ENCODE assay signal across 15 cellular contexts in genomic region chr1:220788900-220789299, GRCh38. TPM values are rescaled to one million over a fixed set of nuclear protein-coding genes. Genes with fewer than 3 reads are reported as not detected.
"Had no signal": no experiment of that assay in that cellular context is flagged by ENCODE, and none has a peak within 500 bp of the region (broad histone marks: within the 10 kb centered on the region; RNA-seq: fewer than 3 reads in every experiment).

No MANE protein-coding gene starts in this region.

- H3K27me3 ChIP-seq: body of pancreas, suprapubic skin had no signal

- H3K27ac ChIP-seq: body of pancreas, suprapubic skin had no signal

- H3K4me2 ChIP-seq: SK-N-SH had no signal

- H3K9me3 ChIP-seq: body of pancreas, mucosa of descending colon, prostate gland, SK-N-SH, suprapubic skin had no signal

- H3K4me3 Mint-ChIP-seq: activated naive CD4-positive, alpha-beta T cell treated with anti-CD3 and anti-CD28 coated beads, Interleukin-2, amount 50 U/mL, for 24 hours; dendritic cell treated with granulocyte-macrophage colony-stimulating factor and Interleukin-4, amounts not matched to agents 40 ng/mL and 50 ng/mL, for 4 days had no signal

- H3K4me1 Mint-ChIP-seq: activated naive CD4-positive, alpha-beta T cell treated with anti-CD3 and anti-CD28 coated beads, Interleukin-2, amount 50 U/mL, for 24 hours had no signal

- H3K4me3 ChIP-seq: body of pancreas, mucosa of descending colon, suprapubic skin had no signal

- H3K36me3 ChIP-seq: prostate gland, suprapubic skin had no signal

- H3K9me3 Mint-ChIP-seq: activated naive CD4-positive, alpha-beta T cell treated with anti-CD3 and anti-CD28 coated beads, Interleukin-2, amount 50 U/mL, for 24 hours; dendritic cell treated with granulocyte-macrophage colony-stimulating factor and Interleukin-4, amounts not matched to agents 40 ng/mL and 50 ng/mL, for 4 days; naive thymus-derived CD8-positive, alpha-beta T cell had no signal

- H3K36me3 Mint-ChIP-seq: activated naive CD4-positive, alpha-beta T cell treated with anti-CD3 and anti-CD28 coated beads, Interleukin-2, amount 50 U/mL, for 24 hours; naive thymus-derived CD8-positive, alpha-beta T cell had no signal

- DNase-seq: activated CD4-positive, alpha-beta T cell treated with anti-CD3 and anti-CD28 coated beads, Interleukin-2, amount 50 U/mL, for 1 hour; amniotic stem cell; body of pancreas; mucosa of descending colon; naive thymus-derived CD8-positive, alpha-beta T cell; occipital lobe; SK-N-SH; stimulated activated CD4-positive, alpha-beta T cell treated with anti-CD3 and anti-CD28 coated beads, Interleukin-12 subunit alpha, Interleukin-12 subunit beta, amount 100 ng/mL, for 4 hours; stimulated activated naive CD4-positive, alpha-beta T cell treated with Interleukin-2 at 50 U/mL for 16 hours; T-helper 1 cell had no signal

- H3K9me2 ChIP-seq: SK-N-SH had no signal

- H3K27ac Mint-ChIP-seq: activated naive CD4-positive, alpha-beta T cell treated with anti-CD3 and anti-CD28 coated beads, Interleukin-2, amount 50 U/mL, for 24 hours; naive thymus-derived CD8-positive, alpha-beta T cell had no signal

RNA-seq across cellular contexts. Expression of gene MTARC1, which starts 2.2 kb away (rescaled TPM):
- total RNA-seq: activated CD8-positive, alpha-beta memory T cell treated with anti-CD3 and anti-CD28 coated beads for 36 hours; naive thymus-derived CD8-positive, alpha-beta T cell had no signal

RNA-seq across cellular contexts. Expression of gene MTARC2, which starts 40.8 kb away (rescaled TPM):
- total RNA-seq: activated CD8-positive, alpha-beta memory T cell treated with anti-CD3 and anti-CD28 coated beads for 36 hours; naive thymus-derived CD8-positive, alpha-beta T cell had no signal
